ENCODE assay signal across 21 cellular contexts in the genomic region with DNA sequence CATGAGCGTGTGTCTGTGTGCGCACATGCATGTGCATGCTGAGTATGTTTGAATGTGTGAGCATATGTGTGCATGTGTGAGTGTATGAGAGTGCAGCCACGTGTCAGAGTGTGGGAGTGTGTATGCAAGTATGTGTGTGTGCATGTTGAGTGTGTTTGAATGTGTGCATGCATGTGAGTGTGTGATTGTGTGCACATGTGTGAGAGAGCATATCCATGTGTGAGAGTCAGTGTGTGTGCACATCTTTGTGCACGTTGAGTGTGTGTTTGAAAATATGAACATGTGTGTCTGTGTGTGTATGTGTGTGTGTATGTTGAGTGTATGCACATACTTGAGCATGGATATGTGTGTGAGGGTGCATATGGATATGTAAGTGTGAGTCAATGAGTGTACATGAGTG.
DNase-seq lines count a peak whose midpoint lies in the region; ATAC-seq, FAIRE-seq and TF ChIP-seq lines count a peak whose summit lies in the region.
"Had no signal": no experiment of that assay in that cellular context is flagged by ENCODE, and none has a peak within 500 bp of the region (broad histone marks: within the 10 kb centered on the region; RNA-seq: fewer than 3 reads in every experiment).

No MANE protein-coding gene starts in this region.

- no peaks in the 10 kb centered on the region for H3K36me3 Mint-ChIP-seq in CD4-positive, CD25-positive, alpha-beta regulatory T cell
- H3K36me3 Mint-ChIP-seq in WTC11 (no peaks in the 10 kb centered on the region; the same call in 1 of the 2 replicates), glutamatergic neuron (ENCODE audit: unreplicated experiment) (peaks cover 9% of the 10 kb centered on the region)
- H3K36me3 Mint-ChIP-seq: CD14-positive monocyte; CD8-positive, alpha-beta T cell had no signal

- H3K4me3 Mint-ChIP-seq in CD4-positive, CD25-positive, alpha-beta regulatory T cell, result no peak overlapping the region
- H3K4me3 Mint-ChIP-seq in WTC11, result no peak overlapping the region
- no peak overlapping the region for H3K4me3 Mint-ChIP-seq in glutamatergic neuron (ENCODE audit: unreplicated experiment)
- H3K4me3 Mint-ChIP-seq: CD14-positive monocyte; CD8-positive, alpha-beta T cell; GM23338; HFFc6 had no signal

- POLR2A ChIA-PET in WTC11 (lab: Charles Lee), result no interaction called here

- no peak for ATAC-seq in CD4-positive, CD25-positive, alpha-beta regulatory T cell (ENCODE audit: low read depth in 2 of 2)
- ATAC-seq in WTC11, result no peak
- ATAC-seq in GM21526 (IDR thresholded peaks at IDR 0.05; ENCODE audit: low FRiP score, unreplicated experiment), result no peak
- ATAC-seq: CD8-positive, alpha-beta T cell; GM23338; HCT116 had no signal

- no peaks in the 10 kb centered on the region for H3K27me3 Mint-ChIP-seq in CD4-positive, CD25-positive, alpha-beta regulatory T cell
- no peaks in the 10 kb centered on the region; the same call in 1 of the 2 replicates for H3K27me3 Mint-ChIP-seq in WTC11 (ENCODE audit: low read depth)
- H3K27me3 Mint-ChIP-seq in glutamatergic neuron (ENCODE audit: unreplicated experiment), result no peaks in the 10 kb centered on the region

- FAIRE-seq in urothelium cell line (lab: Jason Lieb, UNC), result peak; percentile 46
- FAIRE-seq: GM12892, GM18507 had no signal

- H3K4me1 Mint-ChIP-seq in CD4-positive, CD25-positive, alpha-beta regulatory T cell, result peaks cover 0 to 5% (median 0%) of the 10 kb centered on the region in 4 donors
- H3K4me1 Mint-ChIP-seq in WTC11 (no peaks in the 10 kb centered on the region), glutamatergic neuron (ENCODE audit: low read depth, unreplicated experiment) (no peaks in the 10 kb centered on the region)
- H3K4me1 Mint-ChIP-seq: GM23338 had no signal

- TF ChIP-seq CTCF in WTC11 (IDR thresholded peaks at IDR 0.05), result no peak
- TF ChIP-seq CTCF in glutamatergic neuron (IDR thresholded peaks at IDR 0.05; ENCODE audit: partially characterized antibody, unreplicated experiment), result no peak

- H3K27ac ChIP-seq in CD4-positive, CD25-positive, alpha-beta regulatory T cell (ENCODE audit: insufficient read depth, low read length, poor library complexity, severe bottlenecking), result no peak overlapping the region
- H3K27ac ChIP-seq: BLaER1, HL-60 had no signal

- H3K27me3 ChIP-seq in CD4-positive, CD25-positive, alpha-beta regulatory T cell (ENCODE audit: control insufficient read depth, insufficient read depth, low read length), result no peaks in the 10 kb centered on the region
- H3K27me3 ChIP-seq: BLaER1 had no signal

- no peaks in the 10 kb centered on the region for H3K4me1 ChIP-seq in CD4-positive, CD25-positive, alpha-beta regulatory T cell (ENCODE audit: control insufficient read depth, insufficient read depth, low read length, poor library complexity, severe bottlenecking)

- H3K9me3 ChIP-seq in CD4-positive, CD25-positive, alpha-beta regulatory T cell (ENCODE audit: control insufficient read depth in 2 of 2, low read length in 2 of 2), result no peaks in the 10 kb centered on the region
- H3K9me3 ChIP-seq: BLaER1 had no signal

- no peak for DNase-seq in CD4-positive, CD25-positive, alpha-beta regulatory T cell
- DNase-seq in WTC11 (ENCODE audit: low spot score) (no peak), glutamatergic neuron (no peak), urothelium cell line (ENCODE audit: low spot score) (no peak), RKO (ENCODE audit: low spot score) (no peak), DMS79 (lab: John Stamatoyannopoulos, UW) (no peak)
- DNase-seq: 8988T; Calu3; CD8-positive, alpha-beta T cell; DND-41; EL; H7; HFFc6 had no signal

- no peaks in the 10 kb centered on the region for H3K36me3 ChIP-seq in CD4-positive, CD25-positive, alpha-beta regulatory T cell (ENCODE audit: control insufficient read depth, insufficient read depth, low read length)
- H3K36me3 ChIP-seq: BLaER1 had no signal

- no peak overlapping the region for H3K4me3 ChIP-seq in CD4-positive, CD25-positive, alpha-beta regulatory T cell (ENCODE audit: low read depth, low read length)
- H3K4me3 ChIP-seq: BLaER1, GM23338 had no signal

- H3K9me3 Mint-ChIP-seq in CD4-positive, CD25-positive, alpha-beta regulatory T cell, result no peaks in the 10 kb centered on the region
- peaks cover 5% of the 10 kb centered on the region for H3K9me3 Mint-ChIP-seq in WTC11
- H3K9me3 Mint-ChIP-seq in glutamatergic neuron (ENCODE audit: unreplicated experiment), result peaks cover 2% of the 10 kb centered on the region
- H3K9me3 Mint-ChIP-seq: CD8-positive, alpha-beta T cell; GM23338 had no signal

- CTCF ChIA-PET in WTC11 (lab: Charles Lee), result no interaction called here

- H3K27ac Mint-ChIP-seq in CD4-positive, CD25-positive, alpha-beta regulatory T cell, result peak overlapping the region in 2 of 3 donors; percentile 0 to 10
- H3K27ac Mint-ChIP-seq in WTC11, result peak overlapping the region; percentile 8; the same call in 1 of the 2 replicates
- peak overlapping the region; percentile 12 for H3K27ac Mint-ChIP-seq in glutamatergic neuron (ENCODE audit: unreplicated experiment)
- H3K27ac Mint-ChIP-seq: CD14-positive monocyte; CD8-positive, alpha-beta T cell; GM23338; HFFc6 had no signal

TF ChIP-seq in WTC11, 78 proteins besides CTCF, POLR2A, EP300 and RAD21 (continues in another document):
- TF ChIP-seq SMAD3 (CRISPR knock-in tag; IDR thresholded peaks at IDR 0.05; ENCODE audit: borderline replicate concordance) (no peak), FOXP1 (CRISPR knock-in tag; IDR thresholded peaks at IDR 0.05; ENCODE audit: borderline replicate concordance) (no peak), ATF2 (CRISPR knock-in tag; IDR thresholded peaks at IDR 0.05; ENCODE audit: borderline replicate concordance, low read depth) (no peak), PREB (CRISPR knock-in tag; IDR thresholded peaks at IDR 0.05; ENCODE audit: borderline replicate concordance) (no peak), SP1 (CRISPR knock-in tag; conservative IDR thresholded peaks at IDR 0.05) (no peak), AFF4 (CRISPR knock-in tag; IDR thresholded peaks at IDR 0.05; ENCODE audit: borderline replicate concordance) (no peak), TP53 (CRISPR knock-in tag; IDR thresholded peaks at IDR 0.05) (no peak), NFE2L1 (CRISPR knock-in tag; IDR thresholded peaks at IDR 0.05) (no peak), CBFB (CRISPR knock-in tag; IDR thresholded peaks at IDR 0.05; ENCODE audit: low read depth) (no peak)
- TF ChIP-seq, protein P1, sequence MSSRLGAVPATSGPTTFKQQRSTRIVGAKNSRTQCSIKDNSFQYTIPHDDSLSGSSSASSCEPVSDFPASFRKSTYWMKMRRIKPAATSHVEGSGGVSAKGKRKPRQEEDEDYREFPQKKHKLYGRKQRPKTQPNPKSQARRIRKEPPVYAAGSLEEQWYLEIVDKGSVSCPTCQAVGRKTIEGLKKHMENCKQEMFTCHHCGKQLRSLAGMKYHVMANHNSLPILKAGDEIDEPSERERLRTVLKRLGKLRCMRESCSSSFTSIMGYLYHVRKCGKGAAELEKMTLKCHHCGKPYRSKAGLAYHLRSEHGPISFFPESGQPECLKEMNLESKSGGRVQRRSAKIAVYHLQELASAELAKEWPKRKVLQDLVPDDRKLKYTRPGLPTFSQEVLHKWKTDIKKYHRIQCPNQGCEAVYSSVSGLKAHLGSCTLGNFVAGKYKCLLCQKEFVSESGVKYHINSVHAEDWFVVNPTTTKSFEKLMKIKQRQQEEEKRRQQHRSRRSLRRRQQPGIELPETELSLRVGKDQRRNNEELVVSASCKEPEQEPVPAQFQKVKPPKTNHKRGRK (CRISPR knock-in tag; IDR thresholded peaks at IDR 0.05; ENCODE audit: borderline replicate concordance), result no peak
